In the genomic region with DNA sequence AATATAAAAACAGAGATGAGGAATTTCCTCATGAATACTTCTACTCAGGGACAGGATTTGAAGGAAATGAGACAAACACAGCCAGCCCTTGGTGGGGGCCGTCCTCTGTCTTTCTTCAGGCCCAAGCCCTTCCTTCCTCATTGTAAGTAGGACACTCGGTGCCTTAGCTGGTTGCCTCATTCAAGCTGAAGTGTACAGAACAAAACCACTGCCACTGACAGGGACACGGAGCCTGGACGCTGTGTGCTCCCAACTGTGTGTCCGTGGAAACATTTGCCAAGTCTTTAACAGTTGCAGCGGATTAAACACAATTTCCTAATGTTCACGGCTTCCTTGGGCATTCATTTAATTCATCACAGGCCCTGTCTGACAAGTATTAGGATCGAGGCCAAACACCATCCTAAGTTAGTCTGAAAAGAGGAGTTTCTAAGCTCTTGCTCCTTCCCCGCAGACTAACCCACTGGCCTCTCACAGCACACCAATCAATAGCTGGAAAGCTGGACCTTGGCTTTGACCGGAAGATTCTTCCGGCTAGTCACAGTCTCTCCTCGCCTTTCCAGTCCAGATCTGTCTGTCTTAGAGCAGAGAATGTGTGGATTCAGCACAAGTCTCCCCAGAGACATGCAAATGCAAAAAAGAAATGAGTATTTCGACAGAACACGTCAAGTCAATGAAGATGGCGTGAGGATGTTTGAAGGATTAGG, we compare ENCODE assay signal across 10 cellular contexts.
DNase-seq lines count a peak whose midpoint lies in the region; ATAC-seq and TF ChIP-seq lines count a peak whose summit lies in the region.
"Had no signal": no experiment of that assay in that cellular context is flagged by ENCODE, and none has a peak within 500 bp of the region (broad histone marks: within the 10 kb centered on the region; RNA-seq: fewer than 3 reads in every experiment).

No MANE protein-coding gene starts in this region.

- H3F3A ChIP-seq in OCI-LY1 (ENCODE audit: insufficient read depth, low read length): no peaks in the 10 kb centered on the region

- peak overlapping the region; percentile 10; the same call in 1 of the 2 replicates for H3K9ac ChIP-seq in OCI-LY1 (ENCODE audit: low read length)

- H3K4me1 ChIP-seq in OCI-LY1 (ENCODE audit: insufficient read depth, low read length, severe bottlenecking): peaks cover 80% of the 10 kb centered on the region
- peaks cover 41% of the 10 kb centered on the region for H3K4me1 ChIP-seq in upper lobe of right lung

- peak overlapping the region; percentile 74 for H3K27ac ChIP-seq in OCI-LY1 (ENCODE audit: low read depth, low read length, poor library complexity, severe bottlenecking)
- H3K27ac ChIP-seq in upper lobe of right lung: peak overlapping the region; percentile 65
- H3K27ac ChIP-seq: epithelial cell of prostate had no signal

- peaks cover 64% of the 10 kb centered on the region for H3K4me1 Mint-ChIP-seq in neural crest cell
- peaks cover 15% of the 10 kb centered on the region for H3K4me1 Mint-ChIP-seq in activated naive CD4-positive, alpha-beta T cell treated with anti-CD3 and anti-CD28 coated beads, Interleukin-2, amount 10 ng/mL, durations not matched to agents 7 days and 5 days

- H3K36me3 Mint-ChIP-seq in neural crest cell (ENCODE audit: low read depth): no peaks in the 10 kb centered on the region
- no peaks in the 10 kb centered on the region for H3K36me3 Mint-ChIP-seq in activated naive CD4-positive, alpha-beta T cell treated with anti-CD3 and anti-CD28 coated beads, Interleukin-2, amount 10 ng/mL, durations not matched to agents 7 days and 5 days
- H3K36me3 Mint-ChIP-seq: T-cell had no signal

- H3K9me2 ChIP-seq in OCI-LY1 (ENCODE audit: low read depth, low read length): no peaks in the 10 kb centered on the region

- H3K27me3 Mint-ChIP-seq in neural crest cell (ENCODE audit: low read depth): peaks cover 2% of the 10 kb centered on the region
- H3K27me3 Mint-ChIP-seq in activated naive CD4-positive, alpha-beta T cell treated with anti-CD3 and anti-CD28 coated beads, Interleukin-2, amount 10 ng/mL, durations not matched to agents 7 days and 5 days: peaks cover 11% of the 10 kb centered on the region
- H3K27me3 Mint-ChIP-seq: T-cell had no signal

- H3K79me2 ChIP-seq in OCI-LY1 (ENCODE audit: insufficient read depth, low read length): no peaks in the 10 kb centered on the region

- no peak overlapping the region for H2AFZ ChIP-seq in OCI-LY1 (ENCODE audit: low read length)

- no peaks in the 10 kb centered on the region for H4K20me1 ChIP-seq in OCI-LY1 (ENCODE audit: insufficient read depth, low read length)

- TF ChIP-seq CTCF in OCI-LY1 (IDR thresholded peaks at IDR 0.05; ENCODE audit: low read length) (no peak), fibroblast of mammary gland (conservative IDR thresholded peaks at IDR 0.05; ENCODE audit: control insufficient read depth, insufficient read depth, low read depth, low read length) (no peak), neural crest cell (conservative IDR thresholded peaks at IDR 0.05) (no peak), upper lobe of right lung (IDR thresholded peaks at IDR 0.05) (no peak)

- H3K9me3 ChIP-seq in OCI-LY1 (ENCODE audit: low read length): no peaks in the 10 kb centered on the region
- no peaks in the 10 kb centered on the region for H3K9me3 ChIP-seq in upper lobe of right lung

- peak; percentile 70 for DNase-seq in fibroblast of mammary gland (ENCODE audit: low read depth)
- DNase-seq in neural crest cell (ENCODE audit: low read depth, low spot score): no peak
- DNase-seq in upper lobe of right lung: peak; percentile 67
- DNase-seq in NCI-H2171 treated with DMSO at 0.1 percent for 48 hours (lab: John Stamatoyannopoulos, UW): no peak
- no peak for DNase-seq in activated naive CD4-positive, alpha-beta T cell treated with anti-CD3 and anti-CD28 coated beads, Interleukin-2, amount 10 ng/mL, durations not matched to agents 7 days and 5 days

- CTCF ChIA-PET in activated naive CD4-positive, alpha-beta T cell treated with anti-CD3 and anti-CD28 coated beads, Interleukin-2, amount 10 ng/mL, durations not matched to agents 7 days and 5 days (lab: Charles Lee): no interaction called here

- H3K9me3 Mint-ChIP-seq in neural crest cell: peaks cover 1% of the 10 kb centered on the region
- no peaks in the 10 kb centered on the region for H3K9me3 Mint-ChIP-seq in activated naive CD4-positive, alpha-beta T cell treated with anti-CD3 and anti-CD28 coated beads, Interleukin-2, amount 10 ng/mL, durations not matched to agents 7 days and 5 days
- H3K9me3 Mint-ChIP-seq: activated T-helper 2 cell treated with anti-CD3 and anti-CD28 coated beads, Interferon-gamma antibody, Interleukin-2, Interleukin-4, amounts not matched to agents 10 μg/mL and 5 μg/mL and 100 μg/mL, durations not matched to agents 14 hours and 24 hours and 36 hours; T-cell had no signal

- no peak overlapping the region for H3K4me3 ChIP-seq in OCI-LY1 (ENCODE audit: low read depth, low read length, poor library complexity, severe bottlenecking)
- H3K4me3 ChIP-seq in fibroblast of mammary gland (ENCODE audit: control insufficient read depth, low read depth, low read length): no peak overlapping the region
- no peak overlapping the region for H3K4me3 ChIP-seq in upper lobe of right lung

- ATAC-seq in upper lobe of right lung (peak; percentile 93), HG03175 (IDR thresholded peaks at IDR 0.05; ENCODE audit: unreplicated experiment) (no peak)
- ATAC-seq: T-cell had no signal

- peak overlapping the region; percentile 18; the same call in 1 of the 2 replicates for H3K4me2 ChIP-seq in OCI-LY1 (ENCODE audit: low read length)

- intact Hi-C loops in upper lobe of right lung (cut with DNase I): no loop called here

- H3K27me3 ChIP-seq in OCI-LY1 (ENCODE audit: insufficient read depth, low read length) (no peaks in the 10 kb centered on the region), upper lobe of right lung (no peaks in the 10 kb centered on the region)

- no peak overlapping the region for H3K4me3 Mint-ChIP-seq in neural crest cell
- H3K4me3 Mint-ChIP-seq in activated naive CD4-positive, alpha-beta T cell treated with anti-CD3 and anti-CD28 coated beads, Interleukin-2, amount 10 ng/mL, durations not matched to agents 7 days and 5 days: no peak overlapping the region
- H3K4me3 Mint-ChIP-seq: T-cell had no signal

- H3K27ac Mint-ChIP-seq in neural crest cell (ENCODE audit: unreplicated experiment): peak overlapping the region; percentile 68
- no peak overlapping the region for H3K27ac Mint-ChIP-seq in activated naive CD4-positive, alpha-beta T cell treated with anti-CD3 and anti-CD28 coated beads, Interleukin-2, amount 10 ng/mL, durations not matched to agents 7 days and 5 days
- H3K27ac Mint-ChIP-seq: activated T-helper 2 cell treated with anti-CD3 and anti-CD28 coated beads, Interferon-gamma antibody, Interleukin-2, Interleukin-4, amounts not matched to agents 10 μg/mL and 5 μg/mL and 100 μg/mL, durations not matched to agents 14 hours and 24 hours and 36 hours; T-cell had no signal

- H3K36me3 ChIP-seq in OCI-LY1 (ENCODE audit: insufficient read depth, low read length) (no peaks in the 10 kb centered on the region), upper lobe of right lung (no peaks in the 10 kb centered on the region)

Comparison
In these comparisons a context has a peak if more than half of its experiments do, and no peak if none do; other contexts are left out.
1. DNase-seq: peak in fibroblast of mammary gland (single experiment) and upper lobe of right lung (single experiment); none in neural crest cell (single experiment), NCI-H2171 treated with DMSO at 0.1 percent for 48 hours (single experiment) and activated naive CD4-positive, alpha-beta T cell treated with anti-CD3 and anti-CD28 coated beads, Interleukin-2, amount 10 ng/mL, durations not matched to agents 7 days and 5 days (single experiment).